ENCODE assay signal across 20 cellular contexts in genomic region chr11:34360056-34360455, GRCh38.
"Had no signal": no experiment of that assay in that cellular context is flagged by ENCODE, and none has a peak within 500 bp of the region (broad histone marks: within the 10 kb centered on the region; RNA-seq: fewer than 3 reads in every experiment).

No MANE protein-coding gene starts in this region.

- H3K36me3 ChIP-seq: brain microvascular endothelial cell, SJCRH30 had no signal

- ATAC-seq: activated CD8-positive, alpha-beta T cell treated with anti-CD3 and anti-CD28 coated beads, Interleukin-2, amount 10 ng/mL, durations not matched to agents 7 days and 5 days; activated naive CD8-positive, alpha-beta T cell treated with anti-CD3 and anti-CD28 coated beads, Interleukin-2, amount 50 U/mL, for 24 hours had no signal

- FAIRE-seq: colon, TTC549 had no signal

- H3K9me3 ChIP-seq: SJCRH30, SK-N-SH had no signal

- H3K4me3 ChIP-seq: SJCRH30 had no signal

- H3K9ac ChIP-seq: SK-N-SH had no signal

- H3K4me1 ChIP-seq: SJCRH30 had no signal

- DNase-seq: activated CD4-positive, alpha-beta T cell treated with anti-CD3 and anti-CD28 coated beads, Interleukin-2, amount 10 ng/mL, durations not matched to agents 7 days and 5 days; activated CD4-positive, alpha-beta T cell treated with anti-CD3 and anti-CD28 coated beads, Interleukin-2, amount 50 U/mL, for 48 hours; activated gamma-delta T cell; activated naive CD4-positive, alpha-beta T cell treated with anti-CD3 and anti-CD28 coated beads for 36 hours; activated naive CD8-positive, alpha-beta T cell treated with anti-CD3 and anti-CD28 coated beads, Interleukin-2, amount 50 U/mL, for 24 hours; activated T-cell treated with anti-CD3 and anti-CD28 coated beads, Interleukin-2, amount 50 U/mL, for 24 hours; amniotic stem cell; aorta; brain microvascular endothelial cell; central memory CD4-positive, alpha-beta T cell; NCI-H1105; NCI-H187 treated with DMSO at 0.1 percent for 48 hours; NCI-H2081; NCI-H774; SHP77; SJCRH30 had no signal

- H3K27me3 ChIP-seq: brain microvascular endothelial cell had no signal

- H3K27ac ChIP-seq: brain microvascular endothelial cell, SJCRH30 had no signal
